17 cellular contexts compared by ENCODE assay signal in genomic region chr2:199469514-199470360, GRCh38. TPM values are rescaled to one million over a fixed set of nuclear protein-coding genes. Genes with fewer than 3 reads are reported as not detected.
A peak's percentile ranks its signal among the peaks of the same experiment; 100 is the strongest.
DNase-seq lines count a peak whose midpoint lies in the region; ATAC-seq and TF ChIP-seq lines count a peak whose summit lies in the region.
"Had no signal": no experiment of that assay in that cellular context is flagged by ENCODE, and none has a peak within 500 bp of the region (broad histone marks: within the 10 kb centered on the region; RNA-seq: fewer than 3 reads in every experiment).

No MANE protein-coding gene starts in this region.

- peak overlapping the region; percentile 73 to 85 for H3K4me3 Mint-ChIP-seq in activated T-cell treated with anti-CD3 and anti-CD28 coated beads, Interleukin-2, amount 50 U/mL, for 72 hours
- H3K4me3 Mint-ChIP-seq in activated T-cell treated with anti-CD3 and anti-CD28 coated beads, Interleukin-2, amount 50 U/mL, for 4 hours = no peak overlapping the region
- H3K4me3 Mint-ChIP-seq in brain = peak overlapping the region; percentile 67 to 77 (median 76)
- no peak overlapping the region for H3K4me3 Mint-ChIP-seq in stimulated activated naive B cell treated with anti-CD40 and anti-IgM and Interleukin-4, amounts not matched to agents 10 μg/mL and 1 μg/mL and 100 μg/mL, for 72 hours
- H3K4me3 Mint-ChIP-seq in activated T-helper 2 cell treated with anti-CD3 and anti-CD28 coated beads, Interferon-gamma antibody, Interleukin-2, Interleukin-4, amounts not matched to agents 10 μg/mL and 5 μg/mL and 100 μg/mL, durations not matched to agents 14 hours and 24 hours and 36 hours (ENCODE audit: low read depth) = no peak overlapping the region

- peaks cover 29% of the 10 kb centered on the region for H3K4me1 Mint-ChIP-seq in activated T-cell treated with anti-CD3 and anti-CD28 coated beads, Interleukin-2, amount 50 U/mL, for 72 hours (ENCODE audit: low read depth)
- H3K4me1 Mint-ChIP-seq in activated T-cell treated with anti-CD3 and anti-CD28 coated beads, Interleukin-2, amount 50 U/mL, for 4 hours (ENCODE audit: low read depth) = peaks cover 8% of the 10 kb centered on the region
- peaks cover 45% of the 10 kb centered on the region for H3K4me1 Mint-ChIP-seq in brain
- H3K4me1 Mint-ChIP-seq in stimulated activated naive B cell treated with anti-CD40 and anti-IgM and Interleukin-4, amounts not matched to agents 10 μg/mL and 1 μg/mL and 100 μg/mL, for 72 hours = peaks cover 3 to 24% of the 10 kb centered on the region in 2 donors
- H3K4me1 Mint-ChIP-seq in activated T-helper 2 cell treated with anti-CD3 and anti-CD28 coated beads, Interferon-gamma antibody, Interleukin-2, Interleukin-4, amounts not matched to agents 10 μg/mL and 5 μg/mL and 100 μg/mL, durations not matched to agents 14 hours and 24 hours and 36 hours (ENCODE audit: low read depth) = peaks cover 6% of the 10 kb centered on the region

- TF ChIP-seq CTCF in brain (conservative IDR thresholded peaks at IDR 0.05) = peak in 1 of 2 experiments; percentile 14

- no peaks in the 10 kb centered on the region for H3K9me3 Mint-ChIP-seq in activated T-cell treated with anti-CD3 and anti-CD28 coated beads, Interleukin-2, amount 50 U/mL, for 72 hours
- peaks cover 11% of the 10 kb centered on the region for H3K9me3 Mint-ChIP-seq in activated T-cell treated with anti-CD3 and anti-CD28 coated beads, Interleukin-2, amount 50 U/mL, for 4 hours
- H3K9me3 Mint-ChIP-seq in brain = peaks cover 0 to 7% (median 0%) of the 10 kb centered on the region in 5 experiments
- H3K9me3 Mint-ChIP-seq in stimulated activated naive B cell treated with anti-CD40 and anti-IgM and Interleukin-4, amounts not matched to agents 10 μg/mL and 1 μg/mL and 100 μg/mL, for 72 hours = peaks cover 3 to 4% of the 10 kb centered on the region in 2 donors
- H3K9me3 Mint-ChIP-seq in activated T-helper 2 cell treated with anti-CD3 and anti-CD28 coated beads, Interferon-gamma antibody, Interleukin-2, Interleukin-4, amounts not matched to agents 10 μg/mL and 5 μg/mL and 100 μg/mL, durations not matched to agents 14 hours and 24 hours and 36 hours = no peaks in the 10 kb centered on the region

- DNase-seq in activated T-cell treated with anti-CD3 and anti-CD28 coated beads, Interleukin-2, amount 50 U/mL, for 72 hours = no peak
- no peak for DNase-seq in activated T-cell treated with anti-CD3 and anti-CD28 coated beads, Interleukin-2, amount 50 U/mL, for 4 hours
- peak; percentile 24 for DNase-seq in left kidney (ENCODE audit: low read depth, low spot score)
- no peak for DNase-seq in stimulated activated naive B cell treated with anti-CD40 and anti-IgM and Interleukin-4, amounts not matched to agents 10 μg/mL and 1 μg/mL and 100 μg/mL, for 72 hours
- DNase-seq in activated T-helper 2 cell treated with anti-CD3 and anti-CD28 coated beads, Interferon-gamma antibody, Interleukin-2, Interleukin-4, amounts not matched to agents 10 μg/mL and 5 μg/mL and 100 μg/mL, durations not matched to agents 14 hours and 24 hours and 36 hours (ENCODE audit: low spot score) = no peak
- DNase-seq in NCI-H146 treated with DMSO at 0.1 percent for 48 hours (lab: John Stamatoyannopoulos, UW; ENCODE audit: unreplicated experiment) = no peak
- DNase-seq: activated effector memory CD4-positive, alpha-beta T cell treated with Interleukin-2 at 50 U/mL for 16 hours; COR-L47; foreskin melanocyte; Kasumi-1; midbrain; NCI-H1417; NCI-H226; SHP77 treated with DMSO at 0.1 percent for 48 hours; stimulated activated CD8-positive, alpha-beta memory T cell treated with anti-CD3 and anti-CD28 coated beads, Interleukin-4, amount 100 ng/mL, for 48 hours had no signal

- H3K27me3 Mint-ChIP-seq in activated T-cell treated with anti-CD3 and anti-CD28 coated beads, Interleukin-2, amount 50 U/mL, for 72 hours (ENCODE audit: low read depth) = peaks cover 91% of the 10 kb centered on the region
- peaks cover 90% of the 10 kb centered on the region for H3K27me3 Mint-ChIP-seq in activated T-cell treated with anti-CD3 and anti-CD28 coated beads, Interleukin-2, amount 50 U/mL, for 4 hours (ENCODE audit: low read depth)
- H3K27me3 Mint-ChIP-seq in brain = peaks cover 98% of the 10 kb centered on the region
- H3K27me3 Mint-ChIP-seq in stimulated activated naive B cell treated with anti-CD40 and anti-IgM and Interleukin-4, amounts not matched to agents 10 μg/mL and 1 μg/mL and 100 μg/mL, for 72 hours = peaks cover 82 to 95% of the 10 kb centered on the region in 2 donors
- peaks cover 94% of the 10 kb centered on the region for H3K27me3 Mint-ChIP-seq in activated T-helper 2 cell treated with anti-CD3 and anti-CD28 coated beads, Interferon-gamma antibody, Interleukin-2, Interleukin-4, amounts not matched to agents 10 μg/mL and 5 μg/mL and 100 μg/mL, durations not matched to agents 14 hours and 24 hours and 36 hours (ENCODE audit: low read depth)

- H3K36me3 Mint-ChIP-seq in activated T-cell treated with anti-CD3 and anti-CD28 coated beads, Interleukin-2, amount 50 U/mL, for 72 hours (ENCODE audit: insufficient read depth in 2 of 2) = peaks cover 2 to 3% of the 10 kb centered on the region in 2 donors
- no peaks in the 10 kb centered on the region for H3K36me3 Mint-ChIP-seq in activated T-cell treated with anti-CD3 and anti-CD28 coated beads, Interleukin-2, amount 50 U/mL, for 4 hours (ENCODE audit: insufficient read depth)
- no peaks in the 10 kb centered on the region for H3K36me3 Mint-ChIP-seq in brain
- H3K36me3 Mint-ChIP-seq in stimulated activated naive B cell treated with anti-CD40 and anti-IgM and Interleukin-4, amounts not matched to agents 10 μg/mL and 1 μg/mL and 100 μg/mL, for 72 hours = peaks cover 3 to 7% of the 10 kb centered on the region in 2 donors
- H3K36me3 Mint-ChIP-seq in activated T-helper 2 cell treated with anti-CD3 and anti-CD28 coated beads, Interferon-gamma antibody, Interleukin-2, Interleukin-4, amounts not matched to agents 10 μg/mL and 5 μg/mL and 100 μg/mL, durations not matched to agents 14 hours and 24 hours and 36 hours (ENCODE audit: low read depth) = no peaks in the 10 kb centered on the region

- ATAC-seq in activated T-cell treated with anti-CD3 and anti-CD28 coated beads, Interleukin-2, amount 50 U/mL, for 72 hours (replicated peaks in 1 of 2) = no peak
- no peak for ATAC-seq in activated T-cell treated with anti-CD3 and anti-CD28 coated beads, Interleukin-2, amount 50 U/mL, for 4 hours
- ATAC-seq in stimulated activated naive B cell treated with anti-CD40 and anti-IgM and Interleukin-4, amounts not matched to agents 10 μg/mL and 1 μg/mL and 100 μg/mL, for 72 hours (replicated peaks) = no peak
- ATAC-seq in GM21619 (IDR thresholded peaks at IDR 0.05; ENCODE audit: unreplicated experiment) = no peak

- no peak overlapping the region for H3K27ac Mint-ChIP-seq in activated T-cell treated with anti-CD3 and anti-CD28 coated beads, Interleukin-2, amount 50 U/mL, for 72 hours
- H3K27ac Mint-ChIP-seq in brain = no peak overlapping the region
- peak overlapping the region; percentile 67 for H3K27ac Mint-ChIP-seq in stimulated activated naive B cell treated with anti-CD40 and anti-IgM and Interleukin-4, amounts not matched to agents 10 μg/mL and 1 μg/mL and 100 μg/mL, for 72 hours
- no peak overlapping the region for H3K27ac Mint-ChIP-seq in activated T-helper 2 cell treated with anti-CD3 and anti-CD28 coated beads, Interferon-gamma antibody, Interleukin-2, Interleukin-4, amounts not matched to agents 10 μg/mL and 5 μg/mL and 100 μg/mL, durations not matched to agents 14 hours and 24 hours and 36 hours

- intact Hi-C loops in activated T-helper 2 cell treated with anti-CD3 and anti-CD28 coated beads, Interferon-gamma antibody, Interleukin-2, Interleukin-4, amounts not matched to agents 10 μg/mL and 5 μg/mL and 100 μg/mL, durations not matched to agents 14 hours and 24 hours and 36 hours (cut with micrococcal nuclease) = loop anchor here (1.0 to 5.0 kb wide), 3 partner anchors 8 to 1152 kb away; partner anchors contain the start of gene SATB2

RNA-seq across cellular contexts. Expression of gene SATB2, which starts 12.0 kb away (rescaled TPM):
- total RNA-seq in activated T-cell treated with anti-CD3 and anti-CD28 coated beads, Interleukin-2, amount 50 U/mL, for 72 hours = under 1 TPM; 0.65 to 0.82 TPM
- under 1 TPM; 0.14 to 0.30 (median 0.18) TPM for total RNA-seq in activated T-cell treated with anti-CD3 and anti-CD28 coated beads, Interleukin-2, amount 50 U/mL, for 4 hours
- polyA plus RNA-seq in brain (ENCODE audit: insufficient read depth, low read depth, low replicate concordance) = 7.2 TPM
- total RNA-seq in activated T-helper 2 cell treated with anti-CD3 and anti-CD28 coated beads, Interferon-gamma antibody, Interleukin-2, Interleukin-4, amounts not matched to agents 10 μg/mL and 5 μg/mL and 100 μg/mL, durations not matched to agents 14 hours and 24 hours and 36 hours = 0.05 TPM in 2 replicates

Comparison
In these comparisons a context has a peak if more than half of its experiments do, and no peak if none do; other contexts are left out.
1. H3K4me3 Mint-ChIP-seq: peak in activated T-cell treated with anti-CD3 and anti-CD28 coated beads, Interleukin-2, amount 50 U/mL, for 72 hours (2 of 2) and brain (5 of 5); none in activated T-cell treated with anti-CD3 and anti-CD28 coated beads, Interleukin-2, amount 50 U/mL, for 4 hours (single experiment), stimulated activated naive B cell treated with anti-CD40 and anti-IgM and Interleukin-4, amounts not matched to agents 10 μg/mL and 1 μg/mL and 100 μg/mL, for 72 hours (0 of 2) and activated T-helper 2 cell treated with anti-CD3 and anti-CD28 coated beads, Interferon-gamma antibody, Interleukin-2, Interleukin-4, amounts not matched to agents 10 μg/mL and 5 μg/mL and 100 μg/mL, durations not matched to agents 14 hours and 24 hours and 36 hours (single experiment).